ENCODE assay signal across 14 cellular contexts in genomic region chr3:82240322-82240721, GRCh38.
DNase-seq lines count a peak whose midpoint lies in the region; ATAC-seq and TF ChIP-seq lines count a peak whose summit lies in the region.
"Had no signal": no experiment of that assay in that cellular context is flagged by ENCODE, and none has a peak within 500 bp of the region (broad histone marks: within the 10 kb centered on the region; RNA-seq: fewer than 3 reads in every experiment).

No MANE protein-coding gene starts in this region.

- H3K36me3 ChIP-seq in GM23338 (ENCODE audit: insufficient read depth) (no peaks in the 10 kb centered on the region), left ventricle myocardium inferior (no peaks in the 10 kb centered on the region)
- H3K36me3 ChIP-seq: BLaER1 treated with 17β-estradiol and CSF1 and Interleukin-3, amounts not matched to agents 10 nM and 100 nM had no signal

- no peaks in the 10 kb centered on the region for H3K36me3 Mint-ChIP-seq in GM23338 (ENCODE audit: low read depth)
- H3K36me3 Mint-ChIP-seq: CD4-positive, CD25-positive, alpha-beta regulatory T cell had no signal

- intact Hi-C loops in left ventricle myocardium inferior (cut with micrococcal nuclease) = no loop called here
- intact Hi-C loops in head of caudate nucleus (cut with DNase I) = no loop called here

- 0 out of 2 replicates have a peak overlapping the region, but pooled peaks have one; percentile 21 for H2AFZ ChIP-seq in GM23338

- no peak overlapping the region for H3K27ac Mint-ChIP-seq in GM23338
- H3K27ac Mint-ChIP-seq: CD4-positive, CD25-positive, alpha-beta regulatory T cell had no signal

- no peak for TF ChIP-seq CTCF in GM23338 (conservative IDR thresholded peaks at IDR 0.05; ENCODE audit: low read depth in 2 of 2)
- no peak for TF ChIP-seq CTCF in left ventricle myocardium inferior (IDR thresholded peaks at IDR 0.05; ENCODE audit: borderline replicate concordance)

- ATAC-seq in GM23338 (no peak), HG03442 (IDR thresholded peaks at IDR 0.05; ENCODE audit: unreplicated experiment) (no peak)

- H3K4me3 Mint-ChIP-seq in GM23338 = no peak overlapping the region
- H3K4me3 Mint-ChIP-seq: CD4-positive, CD25-positive, alpha-beta regulatory T cell had no signal

- no peaks in the 10 kb centered on the region for H3K79me2 ChIP-seq in GM23338 (replicated peaks; ENCODE audit: insufficient read depth)

- H3K9me2 ChIP-seq in GM23338 (ENCODE audit: insufficient read depth) = no peaks in the 10 kb centered on the region

- no peaks in the 10 kb centered on the region for H3K27me3 Mint-ChIP-seq in GM23338 (ENCODE audit: insufficient read depth, low read depth, poor library complexity)
- H3K27me3 Mint-ChIP-seq: CD4-positive, CD25-positive, alpha-beta regulatory T cell had no signal

- H3K4me1 ChIP-seq in GM23338 (ENCODE audit: insufficient read depth) (no peaks in the 10 kb centered on the region), left ventricle myocardium inferior (peaks cover 9% of the 10 kb centered on the region)
- H3K4me1 ChIP-seq: BLaER1 treated with 17β-estradiol and CSF1 and Interleukin-3, amounts not matched to agents 10 nM and 100 nM had no signal

- peak; percentile 0 for DNase-seq in NCI-H2227 (lab: John Stamatoyannopoulos, UW; ENCODE audit: unreplicated experiment)
- no peak for DNase-seq in NCI-H2227 treated with DMSO at 0.1 percent for 48 hours (lab: John Stamatoyannopoulos, UW)
- DNase-seq in GM23338 (ENCODE audit: low spot score) = no peak
- DNase-seq in NCI-H69 (lab: John Stamatoyannopoulos, UW) = peak; percentile 83
- no peak for DNase-seq in left ventricle myocardium inferior
- DNase-seq in head of caudate nucleus = no peak
- DNase-seq: 8988T; ACHN; Calu3; CD4-positive, CD25-positive, alpha-beta regulatory T cell; DMS 273 treated with DMSO at 0.1 percent for 48 hours; H7 had no signal

- no peaks in the 10 kb centered on the region for H3K4me1 Mint-ChIP-seq in GM23338
- H3K4me1 Mint-ChIP-seq: CD4-positive, CD25-positive, alpha-beta regulatory T cell had no signal

- no peak overlapping the region for H3K4me2 ChIP-seq in GM23338
- H3K4me2 ChIP-seq: BLaER1 treated with 17β-estradiol and CSF1 and Interleukin-3, amounts not matched to agents 10 nM and 100 nM had no signal

- no peak overlapping the region for H3K4me3 ChIP-seq in GM23338
- no peak overlapping the region for H3K4me3 ChIP-seq in left ventricle myocardium inferior
- H3K4me3 ChIP-seq: BLaER1 treated with 17β-estradiol and CSF1 and Interleukin-3, amounts not matched to agents 10 nM and 100 nM had no signal

- H4K20me1 ChIP-seq in GM23338 (replicated peaks; ENCODE audit: insufficient read depth) = no peaks in the 10 kb centered on the region
- H4K20me1 ChIP-seq: BLaER1 treated with 17β-estradiol and CSF1 and Interleukin-3, amounts not matched to agents 10 nM and 100 nM had no signal

- H3K27me3 ChIP-seq in GM23338 (ENCODE audit: insufficient read depth) = no peaks in the 10 kb centered on the region
- H3K27me3 ChIP-seq in left ventricle myocardium inferior (ENCODE audit: low read depth) = no peaks in the 10 kb centered on the region
- H3K27me3 ChIP-seq: BLaER1 treated with 17β-estradiol and CSF1 and Interleukin-3, amounts not matched to agents 10 nM and 100 nM had no signal

- no peaks in the 10 kb centered on the region for H3K9me3 Mint-ChIP-seq in GM23338

- no peaks in the 10 kb centered on the region for H3K9me3 ChIP-seq in left ventricle myocardium inferior (replicated peaks)
- H3K9me3 ChIP-seq: BLaER1 treated with 17β-estradiol and CSF1 and Interleukin-3, amounts not matched to agents 10 nM and 100 nM had no signal

- no peaks in the 10 kb centered on the region for H3F3A ChIP-seq in GM23338 (replicated peaks; ENCODE audit: low read depth)

- no peak overlapping the region for H3K27ac ChIP-seq in GM23338 (ENCODE audit: low read depth)
- peak overlapping the region; percentile 45 for H3K27ac ChIP-seq in left ventricle myocardium inferior (replicated peaks)
- H3K27ac ChIP-seq: BLaER1 treated with 17β-estradiol and CSF1 and Interleukin-3, amounts not matched to agents 10 nM and 100 nM had no signal

TF ChIP-seq in GM23338, 12 proteins besides CTCF, POLR2A, EP300 and RAD21 (continues in another document):
- TF ChIP-seq ZNF331 (CRISPR knock-in tag; IDR thresholded peaks at IDR 0.05; ENCODE audit: low read depth) (no peak), EZH2phosphoT487 (IDR thresholded peaks at IDR 0.05; ENCODE audit: unreplicated experiment) (no peak), REST (IDR thresholded peaks at IDR 0.05; ENCODE audit: unreplicated experiment) (no peak), POLR2AphosphoS5 (IDR thresholded peaks at IDR 0.05; ENCODE audit: low read depth) (no peak), ETS1 (IDR thresholded peaks at IDR 0.05) (no peak), JUNB (IDR thresholded peaks at IDR 0.05; ENCODE audit: unreplicated experiment) (no peak), ZNF114 (CRISPR knock-in tag; IDR thresholded peaks at IDR 0.05) (no peak)

Comparison
In these comparisons a context has a peak if more than half of its experiments do, and no peak if none do; other contexts are left out.
1. DNase-seq: peak in NCI-H2227 (single experiment) and NCI-H69 (single experiment); none in NCI-H2227 treated with DMSO at 0.1 percent for 48 hours (single experiment), GM23338 (single experiment), left ventricle myocardium inferior (single experiment) and head of caudate nucleus (0 of 42).